ENCODE assay signal across 15 cellular contexts in genomic region chr5:57311921-57312320, GRCh38.
DNase-seq lines count a peak whose midpoint lies in the region; ATAC-seq and TF ChIP-seq lines count a peak whose summit lies in the region.
"Had no signal": no experiment of that assay in that cellular context is flagged by ENCODE, and none has a peak within 500 bp of the region (broad histone marks: within the 10 kb centered on the region; RNA-seq: fewer than 3 reads in every experiment).

No MANE protein-coding gene starts in this region.

- intact Hi-C loops in adrenal gland (cut with DNase I) (no loop called here), Right ventricle myocardium superior (cut with DNase I) (no loop called here)

- no peak overlapping the region for H3K27ac Mint-ChIP-seq in stimulated activated effector memory CD8-positive, alpha-beta T cell treated with anti-CD3 and anti-CD28 coated beads, Interleukin-12 subunit alpha, Interleukin-12 subunit beta, amount 100 ng/mL, for 72 hours
- H3K27ac Mint-ChIP-seq: CD4-positive, alpha-beta memory T cell; T-cell had no signal

- H4K20me1 ChIP-seq in GM23248 (ENCODE audit: insufficient read depth): no peaks in the 10 kb centered on the region

- H3K27me3 ChIP-seq in GM23248 (replicated peaks; ENCODE audit: insufficient read depth) (no peaks in the 10 kb centered on the region), adrenal gland (no peaks in the 10 kb centered on the region)
- H3K27me3 ChIP-seq: BE2C had no signal

- H3K27ac ChIP-seq in GM23248 (no peak overlapping the region), adrenal gland (peak overlapping the region in 3 of 5 donors; percentile 56 to 75 (median 59))

- peaks cover 6% of the 10 kb centered on the region; the same call in 1 of the 2 replicates for H3F3A ChIP-seq in GM23248 (ENCODE audit: insufficient read depth)

- no peak for TF ChIP-seq POLR2A in adrenal gland (IDR thresholded peaks at IDR 0.05)

- no peaks in the 10 kb centered on the region for H3K36me3 ChIP-seq in GM23248 (ENCODE audit: low read depth)
- H3K36me3 ChIP-seq in adrenal gland (replicated peaks in 1 of 2): no peaks in the 10 kb centered on the region
- H3K36me3 ChIP-seq: BE2C, HAP-1 had no signal

- no peaks in the 10 kb centered on the region for H3K9me2 ChIP-seq in GM23248 (ENCODE audit: insufficient read depth)

- no peaks in the 10 kb centered on the region for H3K36me3 Mint-ChIP-seq in stimulated activated effector memory CD8-positive, alpha-beta T cell treated with anti-CD3 and anti-CD28 coated beads, Interleukin-12 subunit alpha, Interleukin-12 subunit beta, amount 100 ng/mL, for 72 hours
- H3K36me3 Mint-ChIP-seq: CD4-positive, alpha-beta memory T cell; T-cell had no signal

- H3K4me3 ChIP-seq in GM23248: no peak overlapping the region
- no peak overlapping the region for H3K4me3 ChIP-seq in adrenal gland
- H3K4me3 ChIP-seq: HAP-1 had no signal

- H3K4me1 ChIP-seq in GM23248 (ENCODE audit: insufficient read depth): peaks cover 14% of the 10 kb centered on the region
- peaks cover 9 to 19% of the 10 kb centered on the region in 2 donors for H3K4me1 ChIP-seq in adrenal gland (replicated peaks in 1 of 2)
- H3K4me1 ChIP-seq: BE2C, HAP-1 had no signal

- WGBS in GM23248 (ENCODE audit: low coverage in 1 of 2, low lambda C conversion rate in 2 of 2, missing lambda C conversion rate in 2 of 2), 2 experiments: 55 to 65% methylated on average over 3 of the region's 3 CpGs
- 31 to 41% (median 34%) methylated on average over 3 of the region's 3 CpGs for WGBS in adrenal gland, 4 donors

- H2AFZ ChIP-seq in GM23248: no peak overlapping the region

- H3K4me3 Mint-ChIP-seq in stimulated activated effector memory CD8-positive, alpha-beta T cell treated with anti-CD3 and anti-CD28 coated beads, Interleukin-12 subunit alpha, Interleukin-12 subunit beta, amount 100 ng/mL, for 72 hours: no peak overlapping the region
- H3K4me3 Mint-ChIP-seq: CD4-positive, alpha-beta memory T cell; T-cell had no signal

- peak; percentile 43 for ATAC-seq in stimulated activated effector memory CD8-positive, alpha-beta T cell treated with anti-CD3 and anti-CD28 coated beads, Interleukin-12 subunit alpha, Interleukin-12 subunit beta, amount 100 ng/mL, for 72 hours
- no peak for ATAC-seq in Right ventricle myocardium superior (ENCODE audit: poor library complexity)
- ATAC-seq: T-cell had no signal

- TF ChIP-seq CTCF in adrenal gland (IDR thresholded peaks at IDR 0.05): no peak

- DNase-seq in GM23248 (no peak), MV-4-11 (lab: John Stamatoyannopoulos, UW) (peak; percentile 66), adrenal gland (no peak), Right ventricle myocardium superior (no peak), COLO668 (lab: John Stamatoyannopoulos, UW; ENCODE audit: unreplicated experiment) (no peak), NCI-H2171 treated with DMSO at 0.1 percent for 48 hours (lab: John Stamatoyannopoulos, UW) (no peak)
- DNase-seq in stimulated activated effector memory CD8-positive, alpha-beta T cell treated with anti-CD3 and anti-CD28 coated beads, Interleukin-12 subunit alpha, Interleukin-12 subunit beta, amount 100 ng/mL, for 72 hours (ENCODE audit: low spot score in 2 of 2): no peak
- DNase-seq: BE2C; CD4-positive, alpha-beta memory T cell; GF-D8; NCI-H1092 treated with DMSO at 0.1 percent for 48 hours; NCI-H1694 treated with DMSO at 0.1 percent for 48 hours; NCI-H774; T-cell had no signal

- H3K79me2 ChIP-seq in GM23248 (ENCODE audit: insufficient read depth): no peaks in the 10 kb centered on the region

- H3K4me2 ChIP-seq in GM23248 (ENCODE audit: unreplicated experiment): peak overlapping the region; percentile 12

- H3K9me3 ChIP-seq in GM23248 (ENCODE audit: low read depth) (no peaks in the 10 kb centered on the region), adrenal gland (replicated peaks in 1 of 3) (no peaks in the 10 kb centered on the region)
- H3K9me3 ChIP-seq: BE2C, HAP-1 had no signal

- no peak overlapping the region for H3K9ac ChIP-seq in GM23248

- H3K4me1 Mint-ChIP-seq in stimulated activated effector memory CD8-positive, alpha-beta T cell treated with anti-CD3 and anti-CD28 coated beads, Interleukin-12 subunit alpha, Interleukin-12 subunit beta, amount 100 ng/mL, for 72 hours: no peaks in the 10 kb centered on the region
- H3K4me1 Mint-ChIP-seq: T-cell had no signal

- H3K9me3 Mint-ChIP-seq in stimulated activated effector memory CD8-positive, alpha-beta T cell treated with anti-CD3 and anti-CD28 coated beads, Interleukin-12 subunit alpha, Interleukin-12 subunit beta, amount 100 ng/mL, for 72 hours: no peaks in the 10 kb centered on the region
- H3K9me3 Mint-ChIP-seq: T-cell had no signal

- in situ Hi-C loops in GM23248 (cut with MboI): loop anchor here (25.0 kb wide), 1 partner anchor 575 kb away; no protein-coding TSS in a partner anchor
